ENCODE assay signal across 9 cellular contexts in the genomic region with DNA sequence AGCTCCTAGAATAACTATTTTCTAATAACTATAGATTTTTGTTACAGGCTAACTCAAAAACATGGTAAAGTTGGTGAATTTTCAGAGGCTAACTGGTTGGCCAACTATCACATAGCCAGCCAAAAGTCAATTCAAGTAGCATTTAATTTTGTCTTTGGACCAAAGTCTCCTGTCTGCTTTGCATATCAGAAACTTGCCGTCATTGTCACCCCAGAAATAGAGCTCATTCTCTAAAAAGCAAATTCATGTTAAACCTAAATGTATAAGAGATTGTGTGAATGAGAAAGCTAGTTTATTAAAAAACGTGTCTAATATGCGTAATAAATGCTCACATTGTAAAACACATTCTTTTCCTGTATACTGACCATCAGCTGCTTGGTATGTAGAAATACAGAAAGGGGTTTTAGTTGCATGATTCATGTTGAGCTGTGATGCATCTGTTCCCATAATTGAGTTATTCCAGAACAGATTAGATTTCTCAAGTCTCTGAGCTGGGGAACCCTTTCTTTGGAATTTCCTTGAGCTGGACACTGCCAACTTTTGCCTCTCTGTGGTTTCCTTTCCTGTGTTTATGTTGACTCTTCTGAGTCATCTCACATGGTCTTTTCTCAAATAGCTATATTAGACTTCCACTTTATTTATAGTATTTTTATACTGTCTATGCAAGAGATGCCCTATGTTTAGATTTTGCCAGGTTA. TPM values are rescaled to one million over a fixed set of nuclear protein-coding genes. Genes with fewer than 3 reads are reported as not detected.
A peak's percentile ranks its signal among the peaks of the same experiment; 100 is the strongest.
DNase-seq lines count a peak whose midpoint lies in the region; ATAC-seq, FAIRE-seq and TF ChIP-seq lines count a peak whose summit lies in the region.
"Had no signal": no experiment of that assay in that cellular context is flagged by ENCODE, and none has a peak within 500 bp of the region (broad histone marks: within the 10 kb centered on the region; RNA-seq: fewer than 3 reads in every experiment).

No MANE protein-coding gene starts in this region.

- FAIRE-seq in HepG2 (lab: Jason Lieb, UNC): no peak

- TF ChIP-seq EP300 in HepG2 (IDR thresholded peaks at IDR 0.05; ENCODE audit: low read depth in 2 of 2, low read length in 2 of 2): no peak
- no peak for TF ChIP-seq EP300 in HepG2 (CRISPR knock-in tag; IDR thresholded peaks at IDR 0.05; ENCODE audit: borderline replicate concordance)

- H2AFZ ChIP-seq in HepG2 (ENCODE audit: low read length): no peak overlapping the region

- POLR2A ChIA-PET in HepG2 (lab: Yijun Ruan, JAX): no interaction called here

- no peak for TF ChIP-seq POLR2A in HepG2 (IDR thresholded peaks at IDR 0.05; ENCODE audit: insufficient read depth in 1 of 2, low read depth in 2 of 2, low read length in 2 of 2)

- no peak for TF ChIP-seq CTCF in liver (IDR thresholded peaks at IDR 0.05; ENCODE audit: low read depth, low read length, missing input control)
- TF ChIP-seq CTCF in HepG2 (CRISPR knock-in tag; IDR thresholded peaks at IDR 0.05): no peak

- H3K79me2 ChIP-seq in HepG2 (ENCODE audit: insufficient read depth, low read length): peaks cover 60% of the 10 kb centered on the region

- H3K4me2 ChIP-seq in HepG2 (ENCODE audit: low read depth, low read length): no peak overlapping the region

- H3K9ac ChIP-seq in liver (ENCODE audit: low read depth in 1 of 2, low read length in 2 of 2) (no peak overlapping the region), HepG2 (ENCODE audit: insufficient read depth, low read depth, low read length) (no peak overlapping the region)

- in situ Hi-C loops in HepG2 (cut with HindIII; ENCODE audit: extremely low pct_ligation_motif_present, low pct_unique_long_range_greater_than_20kb): loop anchor here (10.0 kb wide), 1 partner anchor 136 kb away; no protein-coding TSS in a partner anchor

- no peak overlapping the region for H3K4me3 ChIP-seq in liver (ENCODE audit: low read depth in 1 of 3, low read length in 3 of 3)
- no peak overlapping the region for H3K4me3 ChIP-seq in HepG2 (replicated peaks in 1 of 3; ENCODE audit: insufficient read depth in 1 of 3, low read depth in 2 of 3, low read length in 3 of 3)

- H3K36me3 ChIP-seq in liver (ENCODE audit: control insufficient read depth in 4 of 4, insufficient read depth in 3 of 4, low read depth in 1 of 4, low read length in 3 of 4) (no peaks in the 10 kb centered on the region), HepG2 (replicated peaks in 1 of 2; ENCODE audit: control insufficient read depth in 1 of 2, insufficient read depth in 2 of 2, low read length in 2 of 2) (no peaks in the 10 kb centered on the region)

- TF ChIP-seq RAD21 in liver (IDR thresholded peaks at IDR 0.05) (peak in 1 of 2 donors; percentile 4), HepG2 (CRISPR knock-in tag; IDR thresholded peaks at IDR 0.05) (no peak)

- ATAC-seq in HepG2 (no peak), SK-N-SH treated with all-trans-retinoic acid at 6 μM for 48 hours (peak; percentile 98), left ventricle myocardium superior (peak; percentile 69), HG03025 (IDR thresholded peaks at IDR 0.05; ENCODE audit: low FRiP score, unreplicated experiment) (no peak), GM19452 (IDR thresholded peaks at IDR 0.05; ENCODE audit: unreplicated experiment) (no peak)

- H3K27me3 ChIP-seq in liver (ENCODE audit: control insufficient read depth in 4 of 4, insufficient read depth in 4 of 4, low read length in 3 of 4) (no peaks in the 10 kb centered on the region), HepG2 (ENCODE audit: control insufficient read depth in 1 of 2, insufficient read depth in 2 of 2, low read length in 2 of 2) (no peaks in the 10 kb centered on the region)

- H3K4me1 ChIP-seq in liver (ENCODE audit: control insufficient read depth in 4 of 4, insufficient read depth in 4 of 4, low read length in 3 of 4) (peaks cover 4 to 6% (median 6%) of the 10 kb centered on the region in 4 donors), HepG2 (ENCODE audit: insufficient read depth, low read length) (no peaks in the 10 kb centered on the region)

- DNase-seq in HepG2 (ENCODE audit: low spot score): no peak
- DNase-seq in left ventricle myocardium superior: no peak
- DNase-seq in posterior cingulate gyrus: no peak
- DNase-seq in activated naive CD4-positive, alpha-beta T cell treated with Interleukin-2 at 50 U/mL for 16 hours: no peak
- DNase-seq: C1 segment of cervical spinal cord had no signal

- CTCF ChIA-PET in HepG2 (lab: Yijun Ruan, JAX; ENCODE audit: low intra/inter-chr PET ratio, low total read pairs): no interaction called here

- WGBS in liver: 73% methylated on average over 3 of the region's 3 CpGs
- WGBS in HepG2 (ENCODE audit: low lambda C conversion rate): 85% methylated on average over 3 of the region's 3 CpGs

- no TSS peak for BruUV-seq in HepG2 (replicated peaks; lab: Mats Ljungman, UMichigan)

- intact Hi-C loops in HepG2 (cut with micrococcal nuclease; ENCODE audit: unreplicated experiment): loop anchor here (5.0 kb wide), 1 partner anchor 188 kb away; no protein-coding TSS in a partner anchor
- intact Hi-C loops in left ventricle myocardium superior (cut with micrococcal nuclease): loop anchor here (5.0 kb wide), 1 partner anchor 1543 kb away; a partner anchor contains a TSS
- intact Hi-C loops in posterior cingulate gyrus (cut with DNase I): loop anchor here (5.0 kb wide), 1 partner anchor 188 kb away; no protein-coding TSS in a partner anchor

- peak overlapping the region in 1 of 2 donors; percentile 14 for H3K27ac ChIP-seq in liver (ENCODE audit: low read depth in 1 of 2, low read length in 2 of 2)
- no peak overlapping the region for H3K27ac ChIP-seq in HepG2 (ENCODE audit: extremely low read length, insufficient read depth, low read length)

- no peaks in the 10 kb centered on the region for H4K20me1 ChIP-seq in HepG2 (ENCODE audit: insufficient read depth, low read length)

- H3K9me3 ChIP-seq in liver (ENCODE audit: control insufficient read depth in 4 of 4, low read length in 3 of 4): no peaks in the 10 kb centered on the region
- H3K9me3 ChIP-seq in HepG2 (ENCODE audit: low read length): no peaks in the 10 kb centered on the region

TF ChIP-seq in liver, 16 proteins besides CTCF, POLR2A, EP300 and RAD21:
- TF ChIP-seq JUND (IDR thresholded peaks at IDR 0.05): peak; percentile 37 to 63
- TF ChIP-seq, protein P1, sequence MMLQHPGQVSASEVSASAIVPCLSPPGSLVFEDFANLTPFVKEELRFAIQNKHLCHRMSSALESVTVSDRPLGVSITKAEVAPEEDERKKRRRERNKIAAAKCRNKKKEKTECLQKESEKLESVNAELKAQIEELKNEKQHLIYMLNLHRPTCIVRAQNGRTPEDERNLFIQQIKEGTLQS (IDR thresholded peaks at IDR 0.05): no peak

TF ChIP-seq in HepG2, 621 proteins besides CTCF, POLR2A, EP300 and RAD21:
- TF ChIP-seq SKI (IDR thresholded peaks at IDR 0.05; ENCODE audit: partially characterized antibody) (no peak), MAFK (conservative IDR thresholded peaks at IDR 0.05 in 1 of 2, IDR thresholded peaks at IDR 0.05 in 1 of 2; ENCODE audit: low read length in 2 of 2) (no peak), FOXM1 (CRISPR knock-in tag; IDR thresholded peaks at IDR 0.05) (no peak), STAG1 (CRISPR knock-in tag; IDR thresholded peaks at IDR 0.05) (no peak), CC2D1A (CRISPR knock-in tag; IDR thresholded peaks at IDR 0.05) (no peak), ZNF709 (CRISPR knock-in tag; IDR thresholded peaks at IDR 0.05) (no peak), DNMT1 (CRISPR knock-in tag; IDR thresholded peaks at IDR 0.05) (no peak)

TF ChIP-seq in SK-N-SH treated with all-trans-retinoic acid at 6 μM for 48 hours, 23 proteins besides CTCF, POLR2A, EP300 and RAD21 (continues in another document):
- TF ChIP-seq ZFP30 (CRISPR knock-in tag; IDR thresholded peaks at IDR 0.05) (no peak), ZNF565 (CRISPR knock-in tag; conservative IDR thresholded peaks at IDR 0.05; ENCODE audit: low read depth) (no peak), PPARA (CRISPR knock-in tag; IDR thresholded peaks at IDR 0.05; ENCODE audit: borderline replicate concordance) (no peak), ESRRG (CRISPR knock-in tag; IDR thresholded peaks at IDR 0.05) (no peak), ZNF8 (CRISPR knock-in tag; IDR thresholded peaks at IDR 0.05) (no peak), SNAI2 (CRISPR knock-in tag; IDR thresholded peaks at IDR 0.05) (no peak), ZC3H10 (CRISPR knock-in tag; IDR thresholded peaks at IDR 0.05) (peak; percentile 25; the same call in 1 of the 2 replicates), ISL1 (CRISPR knock-in tag; IDR thresholded peaks at IDR 0.05) (peak; percentile 82), GLIS3 (CRISPR knock-in tag; IDR thresholded peaks at IDR 0.05) (no peak)

RNA-seq across cellular contexts. Expression of a gene that starts 7.3 kb away (rescaled TPM):
- total RNA-seq in liver (10 to 100 TPM in 1 of 2 donors, 1 to 10 TPM in 1; 7.8 to 10.1 TPM), HepG2 (2016; rRNA removed; fragmentation: Illumina TruSeq; extraction: Trizol) (16.4 and 24.7 TPM in 2 replicates), left ventricle myocardium superior (8.1 TPM)
- polyA plus RNA-seq in liver (1 to 10 TPM; 2.7 to 4.5 TPM), HepG2 (2011; rRNA removed) (1.5 and 2.1 TPM in 2 replicates)
- 10.4 and 16.2 TPM in 2 replicates for total RNA-seq in HepG2 (2016; cell fraction: cytosol; rRNA removed; fragmentation: Illumina TruSeq; extraction: Trizol; ENCODE audit: low read depth)
- 16.0 and 25.1 TPM in 2 replicates for total RNA-seq in HepG2 (2016; cell fraction: insoluble cytoplasmic fraction; rRNA removed; fragmentation: Illumina TruSeq; extraction: Trizol)
- 9.5 and 10.5 TPM in 2 replicates for total RNA-seq in HepG2 (2016; cell fraction: membrane; rRNA removed; fragmentation: Illumina TruSeq; extraction: Trizol)
- total RNA-seq in HepG2 (2016; cell fraction: nucleus; rRNA removed; fragmentation: Illumina TruSeq; extraction: Trizol): 18.7 and 19.6 TPM in 2 replicates
- polyA plus RNA-seq in HepG2 (2011; cell fraction: cytosol; rRNA removed): 0.90 and 1.4 TPM in 2 replicates
- 1.1 TPM in 2 replicates for polyA plus RNA-seq in HepG2 (2011; cell fraction: nucleus; rRNA removed)
- 3.9 and 5.6 TPM in 2 replicates for polyA plus RNA-seq in HepG2 (2012)
- 0.50 and 0.69 TPM in 2 replicates for polyA plus RNA-seq in HepG2 (2016; cell fraction: cytosol; fragmentation: Illumina TruSeq; extraction: Trizol; ENCODE audit: low read depth)
- polyA plus RNA-seq in HepG2 (2016; cell fraction: insoluble cytoplasmic fraction; fragmentation: Illumina TruSeq; extraction: Trizol; ENCODE audit: low read depth): 11.8 and 12.5 TPM in 2 replicates
- 1.4 and 1.5 TPM in 2 replicates for polyA plus RNA-seq in HepG2 (2016; cell fraction: membrane; fragmentation: Illumina TruSeq; extraction: Trizol; ENCODE audit: low read depth)
- 7.3 and 8.8 TPM in 2 replicates for polyA plus RNA-seq in HepG2 (2016; cell fraction: nucleus; fragmentation: Illumina TruSeq; extraction: Trizol; ENCODE audit: insufficient read depth, low read depth)
- polyA minus RNA-seq in HepG2 (2011; rRNA and poly(A)+ RNA removed; ENCODE audit: low replicate concordance): 0.60 and 2.6 TPM in 2 replicates
- polyA minus RNA-seq in HepG2 (2011; cell fraction: cytosol; rRNA and poly(A)+ RNA removed): 3.0 and 4.3 TPM in 2 replicates
- polyA minus RNA-seq in HepG2 (2011; cell fraction: nucleus; rRNA and poly(A)+ RNA removed): 13.8 and 14.2 TPM in 2 replicates

Comparison
In these comparisons a context has a peak if more than half of its experiments do, and no peak if none do; other contexts are left out.
1. ATAC-seq: peak in SK-N-SH treated with all-trans-retinoic acid at 6 μM for 48 hours (single experiment) and left ventricle myocardium superior (single experiment); none in HepG2 (single experiment), HG03025 (single experiment) and GM19452 (single experiment).